28 cellular contexts compared by ENCODE assay signal in genomic region chr7:157523766-157524421, GRCh38.
DNase-seq lines count a peak whose midpoint lies in the region; ATAC-seq, FAIRE-seq and TF ChIP-seq lines count a peak whose summit lies in the region.
"Had no signal": no experiment of that assay in that cellular context is flagged by ENCODE, and none has a peak within 500 bp of the region (broad histone marks: within the 10 kb centered on the region; RNA-seq: fewer than 3 reads in every experiment).

No MANE protein-coding gene starts in this region.

- no peaks in the 10 kb centered on the region for H3K36me3 Mint-ChIP-seq in activated T-cell treated with anti-CD3 and anti-CD28 coated beads, Interleukin-2, amount 50 U/mL, for 4 hours (ENCODE audit: insufficient read depth)
- H3K36me3 Mint-ChIP-seq: activated naive CD4-positive, alpha-beta T cell treated with anti-CD3 and anti-CD28 coated beads, Interleukin-2, amount 50 U/mL, for 24 hours had no signal

- no peak overlapping the region for H2AFZ ChIP-seq in HepG2 (ENCODE audit: low read length)

- peak; percentile 4 to 9 for DNase-seq in activated T-cell treated with anti-CD3 and anti-CD28 coated beads, Interleukin-2, amount 50 U/mL, for 48 hours
- DNase-seq in activated T-cell treated with anti-CD3 and anti-CD28 coated beads, Interleukin-2, amount 50 U/mL, for 4 hours: no peak
- DNase-seq in Panc1 (ENCODE audit: low read depth, low spot score) (no peak), HepG2 (ENCODE audit: low spot score) (no peak), HEK293T (ENCODE audit: extremely low spot score) (no peak), H7 (no peak)
- DNase-seq in stimulated activated CD8-positive, alpha-beta memory T cell treated with anti-CD3 and anti-CD28 coated beads, Interleukin-4, amount 100 ng/mL, for 48 hours: peak; percentile 20
- no peak for DNase-seq in activated CD4-positive, CD25-positive, alpha-beta regulatory T cell treated with anti-CD3 and anti-CD28 coated beads, Interleukin-2, amount 50 U/mL, for 72 hours
- DNase-seq: activated CD4-positive, alpha-beta T cell treated with anti-CD3 and anti-CD28 coated beads, Interleukin-2, amount 50 U/mL, for 48 hours; activated CD4-positive, CD25-positive, alpha-beta regulatory T cell; anterior cingulate cortex; foreskin fibroblast; kidney; NCI-H1105; NCI-H1930; NCI-H2227 treated with DMSO at 0.1 percent for 48 hours; NCI-H69; SJCRH30; stimulated activated CD4-positive, alpha-beta T cell treated with anti-CD3 and anti-CD28 coated beads, Interleukin-15, amount 100 ng/mL, for 24 hours had no signal

- no peak overlapping the region for H3K9ac ChIP-seq in HepG2 (ENCODE audit: insufficient read depth, low read depth, low read length)

- no peak for TF ChIP-seq POLR2A in HepG2 (IDR thresholded peaks at IDR 0.05; ENCODE audit: insufficient read depth in 1 of 2, low read depth in 2 of 2, low read length in 2 of 2)

- intact Hi-C loops in Panc1 (cut with micrococcal nuclease; ENCODE audit: unreplicated experiment) (no loop called here), HepG2 (cut with micrococcal nuclease; ENCODE audit: unreplicated experiment) (no loop called here)

- WGBS in HepG2 (ENCODE audit: low lambda C conversion rate): 20% methylated on average over 8 of the region's 20 CpGs

- H3K4me3 ChIP-seq in Panc1 (ENCODE audit: low read depth in 2 of 2, low read length in 2 of 2) (no peak overlapping the region), HepG2 (replicated peaks in 1 of 3; ENCODE audit: insufficient read depth in 1 of 3, low read depth in 2 of 3, low read length in 3 of 3) (no peak overlapping the region), H7 (ENCODE audit: insufficient read depth, low read depth, low read length) (no peak overlapping the region)
- H3K4me3 ChIP-seq: cardiac muscle cell, lung, SJCRH30, tibial artery had no signal

- no peaks in the 10 kb centered on the region for H3K9me3 Mint-ChIP-seq in activated T-cell treated with anti-CD3 and anti-CD28 coated beads, Interleukin-2, amount 50 U/mL, for 4 hours
- H3K9me3 Mint-ChIP-seq: activated naive CD4-positive, alpha-beta T cell treated with anti-CD3 and anti-CD28 coated beads, Interleukin-2, amount 50 U/mL, for 24 hours; endodermal cell; stimulated activated naive CD8-positive, alpha-beta T cell treated with anti-CD3 and anti-CD28 coated beads, Interleukin-15, Interleukin-2, amounts not matched to agents 100 ng/mL and 50 ng/mL, for 24 hours had no signal

- H3K4me1 Mint-ChIP-seq in activated T-cell treated with anti-CD3 and anti-CD28 coated beads, Interleukin-2, amount 50 U/mL, for 4 hours (ENCODE audit: low read depth): no peaks in the 10 kb centered on the region
- H3K4me1 Mint-ChIP-seq: activated naive CD4-positive, alpha-beta T cell treated with anti-CD3 and anti-CD28 coated beads, Interleukin-2, amount 50 U/mL, for 24 hours; endodermal cell had no signal

- POLR2A ChIA-PET in Panc1 (lab: Charles Lee): no interaction called here
- POLR2A ChIA-PET in HepG2 (lab: Yijun Ruan, JAX): no interaction called here
- POLR2A ChIA-PET in HEK293T (lab: Yijun Ruan, JAX): no interaction called here

- no peak overlapping the region for H3K4me3 Mint-ChIP-seq in activated T-cell treated with anti-CD3 and anti-CD28 coated beads, Interleukin-2, amount 50 U/mL, for 4 hours
- H3K4me3 Mint-ChIP-seq: activated naive CD4-positive, alpha-beta T cell treated with anti-CD3 and anti-CD28 coated beads, Interleukin-2, amount 50 U/mL, for 24 hours; endodermal cell; stimulated activated naive CD8-positive, alpha-beta T cell treated with anti-CD3 and anti-CD28 coated beads, Interleukin-15, Interleukin-2, amounts not matched to agents 100 ng/mL and 50 ng/mL, for 24 hours had no signal

- CTCF ChIA-PET in Panc1 (lab: Charles Lee): no interaction called here
- CTCF ChIA-PET in HepG2 (lab: Yijun Ruan, JAX; ENCODE audit: low intra/inter-chr PET ratio, low total read pairs): no interaction called here
- CTCF ChIA-PET in HEK293T (lab: Yijun Ruan, JAX): interaction anchor here (0.7 kb wide), 1 partner anchor 62 kb away, joined by 3 read pairs; no protein-coding TSS in a partner anchor

- H3K27me3 ChIP-seq in Panc1 (ENCODE audit: control insufficient read depth, insufficient read depth, low read length): no peaks in the 10 kb centered on the region
- peaks cover 12 to 97% of the 10 kb centered on the region in 2 experiments for H3K27me3 ChIP-seq in HepG2 (ENCODE audit: control insufficient read depth in 1 of 2, insufficient read depth in 2 of 2, low read length in 2 of 2)
- no peaks in the 10 kb centered on the region for H3K27me3 ChIP-seq in H7 (ENCODE audit: control insufficient read depth, insufficient read depth, low read length)
- H3K27me3 ChIP-seq: cardiac muscle cell had no signal

- H3K4me2 ChIP-seq in HepG2 (ENCODE audit: low read depth, low read length): no peak overlapping the region

- H3K9me3 ChIP-seq in Panc1 (ENCODE audit: control insufficient read depth, insufficient read depth, low read depth, low read length) (no peaks in the 10 kb centered on the region), HepG2 (ENCODE audit: low read length) (no peaks in the 10 kb centered on the region)
- H3K9me3 ChIP-seq: SJCRH30 had no signal

- H3K27ac ChIP-seq in Panc1 (ENCODE audit: low read length) (no peak overlapping the region), HepG2 (ENCODE audit: extremely low read length, insufficient read depth, low read length) (no peak overlapping the region)
- H3K27ac ChIP-seq: cardiac muscle cell, SJCRH30, tibial artery had no signal

- in situ Hi-C loops in Panc1 (cut with HindIII; ENCODE audit: low pct_unique_long_range_greater_than_20kb, low sequenced_read_pairs): no loop called here
- in situ Hi-C loops in HepG2 (cut with HindIII; ENCODE audit: extremely low pct_ligation_motif_present, low pct_unique_long_range_greater_than_20kb): no loop called here

- BruUV-seq in Panc1 (replicated peaks; lab: Mats Ljungman, UMichigan) (no TSS peak), HepG2 (replicated peaks; lab: Mats Ljungman, UMichigan) (no TSS peak)

- TF ChIP-seq CTCF in Panc1 (IDR thresholded peaks at IDR 0.05): no peak
- TF ChIP-seq CTCF in HepG2 (CRISPR knock-in tag; IDR thresholded peaks at IDR 0.05): no peak

- peaks cover 3% of the 10 kb centered on the region for H3K27me3 Mint-ChIP-seq in activated T-cell treated with anti-CD3 and anti-CD28 coated beads, Interleukin-2, amount 50 U/mL, for 4 hours (ENCODE audit: low read depth)
- H3K27me3 Mint-ChIP-seq: activated naive CD4-positive, alpha-beta T cell treated with anti-CD3 and anti-CD28 coated beads, Interleukin-2, amount 50 U/mL, for 24 hours had no signal

- ATAC-seq in activated T-cell treated with anti-CD3 and anti-CD28 coated beads, Interleukin-2, amount 50 U/mL, for 4 hours: no peak
- ATAC-seq in Panc1: peak; percentile 10; the same call in 1 of the 2 replicates
- ATAC-seq in HepG2: peak; percentile 14; the same call in 2 of the 3 replicates
- ATAC-seq: esophagus mucosa had no signal

- TF ChIP-seq EP300 in HepG2 (IDR thresholded peaks at IDR 0.05; ENCODE audit: low read depth in 2 of 2, low read length in 2 of 2): no peak
- TF ChIP-seq EP300 in HepG2 (CRISPR knock-in tag; IDR thresholded peaks at IDR 0.05; ENCODE audit: borderline replicate concordance): no peak

- H4K20me1 ChIP-seq in HepG2 (ENCODE audit: insufficient read depth, low read length): no peaks in the 10 kb centered on the region

- no peak for FAIRE-seq in HepG2 (lab: Jason Lieb, UNC)
- FAIRE-seq: A204.1, H54, kidney had no signal

- H3K4me1 ChIP-seq in Panc1 (ENCODE audit: control insufficient read depth, insufficient read depth, low read length) (no peaks in the 10 kb centered on the region), HepG2 (ENCODE audit: insufficient read depth, low read length) (no peaks in the 10 kb centered on the region)
- H3K4me1 ChIP-seq: SJCRH30, tibial artery had no signal

- no peaks in the 10 kb centered on the region for H3K79me2 ChIP-seq in HepG2 (ENCODE audit: insufficient read depth, low read length)

- no peak for TF ChIP-seq RAD21 in HepG2 (CRISPR knock-in tag; IDR thresholded peaks at IDR 0.05)

- H3K36me3 ChIP-seq in Panc1 (ENCODE audit: control insufficient read depth, insufficient read depth, low read length): no peaks in the 10 kb centered on the region
- H3K36me3 ChIP-seq in HepG2 (replicated peaks in 1 of 2; ENCODE audit: control insufficient read depth in 1 of 2, insufficient read depth in 2 of 2, low read length in 2 of 2): no peaks in the 10 kb centered on the region
- H3K36me3 ChIP-seq in H7 (replicated peaks; ENCODE audit: control insufficient read depth, insufficient read depth, low read length): no peaks in the 10 kb centered on the region
- H3K36me3 ChIP-seq: cardiac muscle cell, SJCRH30, tibial artery had no signal

TF ChIP-seq in HepG2, 621 proteins besides CTCF, POLR2A, EP300 and RAD21:
- TF ChIP-seq ZNF629 (CRISPR knock-in tag; conservative IDR thresholded peaks at IDR 0.05) (peak; percentile 63), RBAK (CRISPR knock-in tag; IDR thresholded peaks at IDR 0.05) (no peak)

TF ChIP-seq in HEK293T, 16 proteins besides CTCF, POLR2A, EP300 and RAD21:
- no peak for TF ChIP-seq FOXA1 (IDR thresholded peaks at IDR 0.05)
- no peak for TF ChIP-seq HDGF (IDR thresholded peaks at IDR 0.05; ENCODE audit: borderline replicate concordance)
- TF ChIP-seq SP1 (IDR thresholded peaks at IDR 0.05): no peak
- TF ChIP-seq CTBP1 (IDR thresholded peaks at IDR 0.05; ENCODE audit: borderline replicate concordance): no peak
- TF ChIP-seq, protein P1, sequence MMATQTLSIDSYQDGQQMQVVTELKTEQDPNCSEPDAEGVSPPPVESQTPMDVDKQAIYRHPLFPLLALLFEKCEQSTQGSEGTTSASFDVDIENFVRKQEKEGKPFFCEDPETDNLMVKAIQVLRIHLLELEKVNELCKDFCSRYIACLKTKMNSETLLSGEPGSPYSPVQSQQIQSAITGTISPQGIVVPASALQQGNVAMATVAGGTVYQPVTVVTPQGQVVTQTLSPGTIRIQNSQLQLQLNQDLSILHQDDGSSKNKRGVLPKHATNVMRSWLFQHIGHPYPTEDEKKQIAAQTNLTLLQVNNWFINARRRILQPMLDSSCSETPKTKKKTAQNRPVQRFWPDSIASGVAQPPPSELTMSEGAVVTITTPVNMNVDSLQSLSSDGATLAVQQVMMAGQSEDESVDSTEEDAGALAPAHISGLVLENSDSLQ (IDR thresholded peaks at IDR 0.05): no peak

Comparison
In these comparisons a context has a peak if more than half of its experiments do, and no peak if none do; other contexts are left out.
1. DNase-seq: peak in activated T-cell treated with anti-CD3 and anti-CD28 coated beads, Interleukin-2, amount 50 U/mL, for 48 hours (2 of 2) and stimulated activated CD8-positive, alpha-beta memory T cell treated with anti-CD3 and anti-CD28 coated beads, Interleukin-4, amount 100 ng/mL, for 48 hours (single experiment); none in activated T-cell treated with anti-CD3 and anti-CD28 coated beads, Interleukin-2, amount 50 U/mL, for 4 hours (single experiment), Panc1 (single experiment), HepG2 (single experiment), activated CD4-positive, CD25-positive, alpha-beta regulatory T cell treated with anti-CD3 and anti-CD28 coated beads, Interleukin-2, amount 50 U/mL, for 72 hours (single experiment), HEK293T (single experiment) and H7 (single experiment).
2. ATAC-seq: peak in Panc1 (single experiment) and HepG2 (single experiment); none in activated T-cell treated with anti-CD3 and anti-CD28 coated beads, Interleukin-2, amount 50 U/mL, for 4 hours (0 of 2).